ENCODE assay signal across 8 cellular contexts in the genomic region with DNA sequence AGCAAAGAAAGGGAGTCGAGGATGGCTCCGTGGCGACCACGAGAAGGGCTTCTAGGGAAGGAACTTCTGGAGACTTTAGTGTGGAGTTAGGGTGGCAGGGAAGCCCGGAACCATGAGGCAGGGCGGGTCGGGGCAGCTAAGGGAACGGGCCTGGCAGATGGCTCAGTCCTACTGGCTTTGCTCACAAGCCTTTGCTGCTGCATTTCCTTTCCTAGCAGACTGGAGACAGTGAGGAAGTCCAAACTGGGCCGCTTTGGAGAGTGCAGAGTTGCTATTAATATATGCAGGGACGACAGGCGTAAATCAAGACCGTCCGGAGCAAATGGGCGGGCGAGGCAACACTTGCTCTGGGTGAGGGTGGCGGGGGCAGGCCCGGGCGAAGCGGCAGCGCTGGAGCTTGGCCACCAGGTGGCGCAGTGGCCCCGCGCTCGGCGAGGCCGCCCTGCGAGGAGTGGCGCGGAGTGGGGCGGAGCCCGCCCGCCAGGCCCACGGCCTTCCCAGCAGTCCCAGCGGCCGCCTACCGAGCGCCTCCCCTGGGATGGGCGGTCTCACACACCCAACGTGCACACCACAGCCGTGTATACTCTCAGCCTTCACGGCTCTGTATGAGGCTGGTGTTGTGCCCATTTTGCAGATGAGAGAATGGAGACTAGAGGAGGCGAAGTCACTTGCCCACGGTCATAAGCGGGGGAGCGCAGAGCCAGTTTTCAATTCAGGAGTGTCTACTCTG. TPM values are rescaled to one million over a fixed set of nuclear protein-coding genes. Genes with fewer than 3 reads are reported as not detected.
DNase-seq lines count a peak whose midpoint lies in the region; ATAC-seq and TF ChIP-seq lines count a peak whose summit lies in the region.

No MANE protein-coding gene starts in this region.

- H3K27ac ChIP-seq in colonic mucosa (peak overlapping the region; percentile 84), left lung (peak overlapping the region; percentile 83 to 97)

- H3K9ac ChIP-seq in colonic mucosa (ENCODE audit: low read depth in 2 of 2, low read length in 2 of 2) = peak overlapping the region; percentile 92 to 98

- intact Hi-C loops in colonic mucosa (cut with DNase I) = loop anchor here (2.0 to 5.0 kb wide), 2 partner anchors 145 to 236 kb away; no protein-coding TSS in a partner anchor
- intact Hi-C loops in left lung (cut with DNase I) = loop anchor here (5.0 to 10.0 kb wide), 4 partner anchors 139 to 239 kb away; no protein-coding TSS in a partner anchor

- peak; percentile 93 for DNase-seq in BE2C
- DNase-seq in NCI-H446 treated with DMSO at 0.1 percent for 48 hours (lab: John Stamatoyannopoulos, UW) = peak; percentile 46
- DNase-seq in activated CD4-positive, alpha-beta T cell treated with anti-CD3 and anti-CD28 coated beads for 48 hours = peak; percentile 96
- DNase-seq in colonic mucosa = peak; percentile 95
- peak; percentile 96 to 100 for DNase-seq in left lung
- peak; percentile 90 to 97 for DNase-seq in stimulated activated CD4-positive, alpha-beta T cell treated with anti-CD3 and anti-CD28 coated beads, Interleukin-2, amount 100 ng/mL, for 48 hours

- no peaks in the 10 kb centered on the region for H3K36me3 ChIP-seq in BE2C
- H3K36me3 ChIP-seq in colonic mucosa = no peaks in the 10 kb centered on the region
- no peaks in the 10 kb centered on the region for H3K36me3 ChIP-seq in left lung

- H3K9me3 ChIP-seq in BE2C (no peaks in the 10 kb centered on the region), colonic mucosa (no peaks in the 10 kb centered on the region), left lung (no peaks in the 10 kb centered on the region)

- in situ Hi-C loops in GM18951 (cut with MboI; ENCODE audit: low sequenced_read_pairs, unreplicated experiment) = no loop called here

- H3K27me3 ChIP-seq in BE2C (no peaks in the 10 kb centered on the region), colonic mucosa (no peaks in the 10 kb centered on the region), left lung (no peaks in the 10 kb centered on the region)

- TF ChIP-seq CTCF in BE2C (IDR thresholded peaks at IDR 0.05; ENCODE audit: low read depth, low read length) (peak; percentile 73), colonic mucosa (IDR thresholded peaks at IDR 0.05) (peak; percentile 98), left lung (IDR thresholded peaks at IDR 0.05) (peak; percentile 99 to 100)

- TF ChIP-seq POLR2A in GM18951 (IDR thresholded peaks at IDR 0.05; ENCODE audit: extremely low read depth, insufficient read depth, insufficient read length) = peak; percentile 91

- H3K4me3 ChIP-seq in BE2C (ENCODE audit: low read depth, low read length) (no peak overlapping the region; the same call in 1 of the 2 replicates), colonic mucosa (peak overlapping the region; percentile 81), left lung (peak overlapping the region; percentile 68 to 80)

- ATAC-seq in HG03159 (IDR thresholded peaks at IDR 0.05; ENCODE audit: unreplicated experiment) = peak; percentile 90
- peak; percentile 97 for ATAC-seq in left lung

- H3K4me1 ChIP-seq in BE2C (peaks cover 3% of the 10 kb centered on the region), colonic mucosa (peaks cover 4% of the 10 kb centered on the region), left lung (peaks cover 0 to 34% of the 10 kb centered on the region in 2 donors)

RNA-seq across cellular contexts. Expression of a gene that starts 24.4 kb away (rescaled TPM):
- polyA plus RNA-seq in BE2C (2012; ENCODE audit: insufficient read depth, insufficient read length, low read depth) = not detected
- total RNA-seq in colonic mucosa (not detected), left lung (not detected)

Comparison
In these comparisons a context has a peak if more than half of its experiments do, and no peak if none do; other contexts are left out.
1. DNase-seq: peak in every context shown above with its lines; median percentile 98 in left lung; 96 in activated CD4-positive, alpha-beta T cell treated with anti-CD3 and anti-CD28 coated beads for 48 hours; 95 in colonic mucosa; 94 in stimulated activated CD4-positive, alpha-beta T cell treated with anti-CD3 and anti-CD28 coated beads, Interleukin-2, amount 100 ng/mL, for 48 hours; 93 in BE2C; 46 in NCI-H446 treated with DMSO at 0.1 percent for 48 hours.